In genomic region chr1:193657552-193657951, GRCh38 we compare ENCODE assay signal across 1 cellular context.
TF ChIP-seq lines count a peak whose summit lies in the region.

No MANE protein-coding gene starts in this region.

TF ChIP-seq in IMR-90, 13 proteins besides CTCF, POLR2A, EP300 and RAD21 (continued from another document):
- TF ChIP-seq ELK1 (IDR thresholded peaks at IDR 0.05; ENCODE audit: borderline replicate concordance, low read depth, low read length) (no peak), USF2 (IDR thresholded peaks at IDR 0.05; ENCODE audit: low read depth, low read length) (no peak)
